Comparison of ENCODE assay signal across 1 cellular context in genomic region chr10:45091968-45092367, GRCh38.
TF ChIP-seq lines count a peak whose summit lies in the region.

No MANE protein-coding gene starts in this region.

TF ChIP-seq in SK-N-SH treated with all-trans-retinoic acid at 6 μM for 48 hours, 23 proteins besides CTCF, POLR2A, EP300 and RAD21 (continued from another document):
- no peak for TF ChIP-seq CSDC2 (CRISPR knock-in tag; IDR thresholded peaks at IDR 0.05)
- TF ChIP-seq ARNTL (CRISPR knock-in tag; IDR thresholded peaks at IDR 0.05; ENCODE audit: borderline replicate concordance, low read depth), result no peak
- TF ChIP-seq CREB5 (CRISPR knock-in tag; IDR thresholded peaks at IDR 0.05; ENCODE audit: low read depth), result no peak
- TF ChIP-seq BACH2 (CRISPR knock-in tag; IDR thresholded peaks at IDR 0.05; ENCODE audit: borderline replicate concordance), result no peak
- TF ChIP-seq ISL1 (CRISPR knock-in tag; IDR thresholded peaks at IDR 0.05), result no peak
